ENCODE assay signal across 22 cellular contexts in genomic region chr22:44219101-44219870, GRCh38. TPM values are rescaled to one million over a fixed set of nuclear protein-coding genes. Genes with fewer than 3 reads are reported as not detected.
"Had no signal": no experiment of that assay in that cellular context is flagged by ENCODE, and none has a peak within 500 bp of the region (broad histone marks: within the 10 kb centered on the region; RNA-seq: fewer than 3 reads in every experiment).

No MANE protein-coding gene starts in this region.

- H3K9me3 ChIP-seq: thoracic aorta, transverse colon had no signal

- H3K27ac ChIP-seq: dorsolateral prefrontal cortex, gastrocnemius medialis, heart right ventricle, left lung, lower lobe of right lung, stomach, thoracic aorta, transverse colon had no signal

- H3K36me3 ChIP-seq: gastrocnemius medialis, heart right ventricle, left lung, lower lobe of right lung, stomach, thoracic aorta, transverse colon had no signal

- H3K27me3 ChIP-seq: transverse colon had no signal

- H3K4me1 ChIP-seq: gastrocnemius medialis, heart right ventricle, left lung, lower lobe of right lung, stomach, transverse colon had no signal

- ATAC-seq: esophagus mucosa, gastrocnemius medialis, heart right ventricle, left lung, lower lobe of right lung, right cardiac atrium had no signal

- DNase-seq: cortex of kidney; dorsolateral prefrontal cortex; effector CD8-positive, alpha-beta T cell; gastrocnemius medialis; heart right ventricle; hypothalamus; left lung; lower lobe of right lung; mesenchymal stem cell; naive B cell; right cardiac atrium; small intestine; stimulated activated CD4-positive, alpha-beta T cell treated with anti-CD3 and anti-CD28 coated beads, Interleukin-12 subunit alpha, Interleukin-12 subunit beta, amount 100 ng/mL, for 4 hours; stimulated activated naive CD4-positive, alpha-beta T cell; stomach; substantia nigra; transverse colon had no signal

- H3K4me3 ChIP-seq: dorsolateral prefrontal cortex, gastrocnemius medialis, heart right ventricle, left lung, lower lobe of right lung, stomach, thoracic aorta, transverse colon had no signal

RNA-seq across cellular contexts. Expression of gene PARVG, which starts 38.6 kb away (rescaled TPM):
- total RNA-seq: fibroblast of villous mesenchyme, pulmonary artery endothelial cell had no signal
- polyA plus RNA-seq: keratinocyte had no signal
